In the genomic region with DNA sequence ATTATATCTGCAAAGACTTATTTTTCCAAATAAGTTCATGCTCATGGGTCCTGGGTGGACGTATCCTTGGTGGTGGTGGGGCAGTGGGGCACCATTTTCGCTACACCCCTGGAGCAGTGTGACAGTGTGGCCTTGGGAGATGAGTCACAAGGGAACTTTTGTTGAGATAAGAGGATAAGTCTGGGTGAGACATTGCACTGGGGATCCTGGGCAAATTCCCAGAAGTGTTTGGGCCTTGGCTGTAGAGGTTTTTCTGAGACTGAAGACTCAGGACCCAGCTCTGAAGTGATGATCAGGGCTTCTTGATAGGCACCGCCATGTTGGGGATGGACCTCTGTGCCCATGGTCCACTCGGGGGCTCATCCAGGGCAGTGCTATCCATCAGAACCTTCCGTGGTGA, we compare ENCODE assay signal across 3 cellular contexts.
TF ChIP-seq lines count a peak whose summit lies in the region.

No MANE protein-coding gene starts in this region.

TF ChIP-seq in A549, 52 proteins besides CTCF, POLR2A, EP300 and RAD21:
- TF ChIP-seq, protein P1, sequence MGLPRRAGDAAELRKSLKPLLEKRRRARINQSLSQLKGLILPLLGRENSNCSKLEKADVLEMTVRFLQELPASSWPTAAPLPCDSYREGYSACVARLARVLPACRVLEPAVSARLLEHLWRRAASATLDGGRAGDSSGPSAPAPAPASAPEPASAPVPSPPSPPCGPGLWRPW (IDR thresholded peaks at IDR 0.05), result no peak
- no peak for TF ChIP-seq FOSB (CRISPR knock-in tag; IDR thresholded peaks at IDR 0.05)
- TF ChIP-seq CHD4 (IDR thresholded peaks at IDR 0.05; ENCODE audit: borderline replicate concordance), result no peak
- TF ChIP-seq, protein P2, sequence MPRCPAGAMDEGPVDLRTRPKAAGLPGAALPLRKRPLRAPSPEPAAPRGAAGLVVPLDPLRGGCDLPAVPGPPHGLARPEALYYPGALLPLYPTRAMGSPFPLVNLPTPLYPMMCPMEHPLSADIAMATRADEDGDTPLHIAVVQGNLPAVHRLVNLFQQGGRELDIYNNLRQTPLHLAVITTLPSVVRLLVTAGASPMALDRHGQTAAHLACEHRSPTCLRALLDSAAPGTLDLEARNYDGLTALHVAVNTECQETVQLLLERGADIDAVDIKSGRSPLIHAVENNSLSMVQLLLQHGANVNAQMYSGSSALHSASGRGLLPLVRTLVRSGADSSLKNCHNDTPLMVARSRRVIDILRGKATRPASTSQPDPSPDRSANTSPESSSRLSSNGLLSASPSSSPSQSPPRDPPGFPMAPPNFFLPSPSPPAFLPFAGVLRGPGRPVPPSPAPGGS (IDR thresholded peaks at IDR 0.05), result no peak
- no peak for TF ChIP-seq HOXB5 (CRISPR knock-in tag; IDR thresholded peaks at IDR 0.05)
- TF ChIP-seq MAZ (IDR thresholded peaks at IDR 0.05; ENCODE audit: borderline replicate concordance, low read depth, low read length), result no peak
- TF ChIP-seq HOXA7 (CRISPR knock-in tag; IDR thresholded peaks at IDR 0.05), result no peak
- TF ChIP-seq BHLHE40 (IDR thresholded peaks at IDR 0.05; ENCODE audit: low read depth, low read length), result no peak
- no peak for TF ChIP-seq EHF (CRISPR knock-in tag; IDR thresholded peaks at IDR 0.05)
- TF ChIP-seq CBX8 (IDR thresholded peaks at IDR 0.05), result no peak
- no peak for TF ChIP-seq HEYL (CRISPR knock-in tag; IDR thresholded peaks at IDR 0.05)
- TF ChIP-seq MAFK (IDR thresholded peaks at IDR 0.05; ENCODE audit: partially characterized antibody), result no peak
- TF ChIP-seq NPAS2 (CRISPR knock-in tag; IDR thresholded peaks at IDR 0.05; ENCODE audit: borderline replicate concordance), result no peak
- TF ChIP-seq, protein P3, sequence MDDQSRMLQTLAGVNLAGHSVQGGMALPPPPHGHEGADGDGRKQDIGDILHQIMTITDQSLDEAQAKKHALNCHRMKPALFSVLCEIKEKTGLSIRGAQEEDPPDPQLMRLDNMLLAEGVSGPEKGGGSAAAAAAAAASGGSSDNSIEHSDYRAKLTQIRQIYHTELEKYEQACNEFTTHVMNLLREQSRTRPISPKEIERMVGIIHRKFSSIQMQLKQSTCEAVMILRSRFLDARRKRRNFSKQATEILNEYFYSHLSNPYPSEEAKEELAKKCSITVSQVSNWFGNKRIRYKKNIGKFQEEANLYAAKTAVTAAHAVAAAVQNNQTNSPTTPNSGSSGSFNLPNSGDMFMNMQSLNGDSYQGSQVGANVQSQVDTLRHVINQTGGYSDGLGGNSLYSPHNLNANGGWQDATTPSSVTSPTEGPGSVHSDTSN (IDR thresholded peaks at IDR 0.05), result no peak
- TF ChIP-seq TP53 (CRISPR knock-in tag; IDR thresholded peaks at IDR 0.05), result no peak
- no peak for TF ChIP-seq HDAC2 (IDR thresholded peaks at IDR 0.05)
- TF ChIP-seq, protein P4, sequence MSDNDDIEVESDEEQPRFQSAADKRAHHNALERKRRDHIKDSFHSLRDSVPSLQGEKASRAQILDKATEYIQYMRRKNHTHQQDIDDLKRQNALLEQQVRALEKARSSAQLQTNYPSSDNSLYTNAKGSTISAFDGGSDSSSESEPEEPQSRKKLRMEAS (IDR thresholded peaks at IDR 0.05), result no peak
- no peak for TF ChIP-seq GATA3 (IDR thresholded peaks at IDR 0.05; ENCODE audit: borderline replicate concordance)
- no peak for TF ChIP-seq EHMT2 (IDR thresholded peaks at IDR 0.05; ENCODE audit: low read depth)
- no peak for TF ChIP-seq ZFP36 (IDR thresholded peaks at IDR 0.05; ENCODE audit: borderline replicate concordance, partially characterized antibody)

TF ChIP-seq in HEK293, 187 proteins besides CTCF, POLR2A, EP300 and RAD21 (continued from another document):
- TF ChIP-seq ZNF623 (tag by site-specific recombination; IDR thresholded peaks at IDR 0.05), result no peak
- no peak for TF ChIP-seq ZNF776 (tag by site-specific recombination; IDR thresholded peaks at IDR 0.05; ENCODE audit: borderline replicate concordance)
- TF ChIP-seq ZBTB48 (tag by site-specific recombination; IDR thresholded peaks at IDR 0.05), result peak; percentile 40; the same call in 1 of the 2 replicates
- TF ChIP-seq, protein P5, sequence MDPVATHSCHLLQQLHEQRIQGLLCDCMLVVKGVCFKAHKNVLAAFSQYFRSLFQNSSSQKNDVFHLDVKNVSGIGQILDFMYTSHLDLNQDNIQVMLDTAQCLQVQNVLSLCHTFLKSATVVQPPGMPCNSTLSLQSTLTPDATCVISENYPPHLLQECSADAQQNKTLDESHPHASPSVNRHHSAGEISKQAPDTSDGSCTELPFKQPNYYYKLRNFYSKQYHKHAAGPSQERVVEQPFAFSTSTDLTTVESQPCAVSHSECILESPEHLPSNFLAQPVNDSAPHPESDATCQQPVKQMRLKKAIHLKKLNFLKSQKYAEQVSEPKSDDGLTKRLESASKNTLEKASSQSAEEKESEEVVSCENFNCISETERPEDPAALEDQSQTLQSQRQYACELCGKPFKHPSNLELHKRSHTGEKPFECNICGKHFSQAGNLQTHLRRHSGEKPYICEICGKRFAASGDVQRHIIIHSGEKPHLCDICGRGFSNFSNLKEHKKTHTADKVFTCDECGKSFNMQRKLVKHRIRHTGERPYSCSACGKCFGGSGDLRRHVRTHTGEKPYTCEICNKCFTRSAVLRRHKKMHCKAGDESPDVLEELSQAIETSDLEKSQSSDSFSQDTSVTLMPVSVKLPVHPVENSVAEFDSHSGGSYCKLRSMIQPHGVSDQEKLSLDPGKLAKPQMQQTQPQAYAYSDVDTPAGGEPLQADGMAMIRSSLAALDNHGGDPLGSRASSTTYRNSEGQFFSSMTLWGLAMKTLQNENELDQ (tag by site-specific recombination; IDR thresholded peaks at IDR 0.05; ENCODE audit: low read depth), result no peak
- TF ChIP-seq ZNF311 (tag by site-specific recombination; IDR thresholded peaks at IDR 0.05; ENCODE audit: borderline replicate concordance), result no peak
- no peak for TF ChIP-seq ZNF830 (tag by site-specific recombination; IDR thresholded peaks at IDR 0.05; ENCODE audit: low read depth)

TF ChIP-seq in K562, 482 proteins besides CTCF, POLR2A, EP300 and RAD21 (continued from another document and continues in another):
- TF ChIP-seq SMARCA4 (IDR thresholded peaks at IDR 0.05) (peak; percentile 92), MXI1 (IDR thresholded peaks at IDR 0.05; ENCODE audit: low read depth, low read length) (no peak), JUND (IDR thresholded peaks at IDR 0.05; ENCODE audit: borderline replicate concordance, low read depth, low read length) (peak; percentile 96), JUND (tag; IDR thresholded peaks at IDR 0.05; ENCODE audit: borderline replicate concordance, low read depth, low read length) (peak; percentile 96; the same call in 2 of the 3 replicates), ZNF766 (CRISPR knock-in tag; conservative IDR thresholded peaks at IDR 0.05) (0 out of 2 replicates have a peak, but pooled peaks have one; percentile 49), FOSL1 (tag; conservative IDR thresholded peaks at IDR 0.05) (peak; percentile 97), ATF7 (IDR thresholded peaks at IDR 0.05) (peak; percentile 35; the same call in 1 of the 2 replicates), HNRNPUL1 (IDR thresholded peaks at IDR 0.05; ENCODE audit: low read length) (no peak), CTBP1 (IDR thresholded peaks at IDR 0.05; ENCODE audit: borderline replicate concordance) (peak; percentile 69; the same call in 1 of the 2 replicates), CBFA2T3 (IDR thresholded peaks at IDR 0.05) (peak; percentile 55), CBFA2T2 (conservative IDR thresholded peaks at IDR 0.05) (peak; percentile 10; the same call in 1 of the 2 replicates), LCOR (CRISPR knock-in tag; IDR thresholded peaks at IDR 0.05) (0 out of 2 replicates have a peak, but pooled peaks have one; percentile 20), EHMT2 (IDR thresholded peaks at IDR 0.05) (peak; percentile 72), ARID1B (IDR thresholded peaks at IDR 0.05) (peak; percentile 88), JUN (IDR thresholded peaks at IDR 0.05; ENCODE audit: borderline replicate concordance, low read depth, low read length) (peak; percentile 93), JUN (CRISPR knock-in tag; IDR thresholded peaks at IDR 0.05; ENCODE audit: borderline replicate concordance) (no peak), RB1 (IDR thresholded peaks at IDR 0.05; ENCODE audit: low read depth) (no peak), TCF3 (CRISPR knock-in tag; IDR thresholded peaks at IDR 0.05) (peak; percentile 50; the same call in 1 of the 2 replicates), TBP (optimal IDR thresholded peaks at IDR 0.05; ENCODE audit: low read depth, low read length) (no peak), MTA2 (IDR thresholded peaks at IDR 0.05; ENCODE audit: low read depth) (peak; percentile 28; the same call in 1 of the 2 replicates), SMARCC2 (IDR thresholded peaks at IDR 0.05; ENCODE audit: low read depth) (peak; percentile 68; the same call in 1 of the 2 replicates), RCOR1 (IDR thresholded peaks at IDR 0.05; ENCODE audit: borderline replicate concordance in 1 of 2, low read depth in 2 of 2, low read length in 2 of 2) (peak in 1 of 2 experiments; percentile 54; a peak in 2 of 4 replicates), MYNN (IDR thresholded peaks at IDR 0.05) (peak; percentile 86), MYNN (CRISPR knock-in tag; IDR thresholded peaks at IDR 0.05) (no peak), MCM3 (IDR thresholded peaks at IDR 0.05) (no peak), DPF2 (IDR thresholded peaks at IDR 0.05) (peak; percentile 90), TEAD4 (IDR thresholded peaks at IDR 0.05; ENCODE audit: low read length) (peak; percentile 33; the same call in 1 of the 2 replicates), TEAD4 (CRISPR knock-in tag; IDR thresholded peaks at IDR 0.05; ENCODE audit: borderline replicate concordance) (no peak), CREM (IDR thresholded peaks at IDR 0.05; ENCODE audit: low read depth) (peak; percentile 39; the same call in 1 of the 2 replicates), SMARCE1 (IDR thresholded peaks at IDR 0.05) (peak; percentile 90), GATA2 (CRISPR knock-in tag; IDR thresholded peaks at IDR 0.05) (peak; percentile 35; the same call in 1 of the 2 replicates), SPI1 (IDR thresholded peaks at IDR 0.05; ENCODE audit: borderline replicate concordance, low read depth, low read length) (no peak), POLR2AphosphoS2 (IDR thresholded peaks at IDR 0.05; ENCODE audit: low read length) (no peak)
- TF ChIP-seq, protein P6, sequence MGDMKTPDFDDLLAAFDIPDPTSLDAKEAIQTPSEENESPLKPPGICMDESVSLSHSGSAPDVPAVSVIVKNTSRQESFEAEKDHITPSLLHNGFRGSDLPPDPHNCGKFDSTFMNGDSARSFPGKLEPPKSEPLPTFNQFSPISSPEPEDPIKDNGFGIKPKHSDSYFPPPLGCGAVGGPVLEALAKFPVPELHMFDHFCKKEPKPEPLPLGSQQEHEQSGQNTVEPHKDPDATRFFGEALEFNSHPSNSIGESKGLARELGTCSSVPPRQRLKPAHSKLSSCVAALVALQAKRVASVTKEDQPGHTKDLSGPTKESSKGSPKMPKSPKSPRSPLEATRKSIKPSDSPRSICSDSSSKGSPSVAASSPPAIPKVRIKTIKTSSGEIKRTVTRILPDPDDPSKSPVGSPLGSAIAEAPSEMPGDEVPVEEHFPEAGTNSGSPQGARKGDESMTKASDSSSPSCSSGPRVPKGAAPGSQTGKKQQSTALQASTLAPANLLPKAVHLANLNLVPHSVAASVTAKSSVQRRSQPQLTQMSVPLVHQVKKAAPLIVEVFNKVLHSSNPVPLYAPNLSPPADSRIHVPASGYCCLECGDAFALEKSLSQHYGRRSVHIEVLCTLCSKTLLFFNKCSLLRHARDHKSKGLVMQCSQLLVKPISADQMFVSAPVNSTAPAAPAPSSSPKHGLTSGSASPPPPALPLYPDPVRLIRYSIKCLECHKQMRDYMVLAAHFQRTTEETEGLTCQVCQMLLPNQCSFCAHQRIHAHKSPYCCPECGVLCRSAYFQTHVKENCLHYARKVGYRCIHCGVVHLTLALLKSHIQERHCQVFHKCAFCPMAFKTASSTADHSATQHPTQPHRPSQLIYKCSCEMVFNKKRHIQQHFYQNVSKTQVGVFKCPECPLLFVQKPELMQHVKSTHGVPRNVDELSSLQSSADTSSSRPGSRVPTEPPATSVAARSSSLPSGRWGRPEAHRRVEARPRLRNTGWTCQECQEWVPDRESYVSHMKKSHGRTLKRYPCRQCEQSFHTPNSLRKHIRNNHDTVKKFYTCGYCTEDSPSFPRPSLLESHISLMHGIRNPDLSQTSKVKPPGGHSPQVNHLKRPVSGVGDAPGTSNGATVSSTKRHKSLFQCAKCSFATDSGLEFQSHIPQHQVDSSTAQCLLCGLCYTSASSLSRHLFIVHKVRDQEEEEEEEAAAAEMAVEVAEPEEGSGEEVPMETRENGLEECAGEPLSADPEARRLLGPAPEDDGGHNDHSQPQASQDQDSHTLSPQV (IDR thresholded peaks at IDR 0.05), result 0 out of 2 replicates have a peak, but pooled peaks have one; percentile 65
- TF ChIP-seq, protein P7, sequence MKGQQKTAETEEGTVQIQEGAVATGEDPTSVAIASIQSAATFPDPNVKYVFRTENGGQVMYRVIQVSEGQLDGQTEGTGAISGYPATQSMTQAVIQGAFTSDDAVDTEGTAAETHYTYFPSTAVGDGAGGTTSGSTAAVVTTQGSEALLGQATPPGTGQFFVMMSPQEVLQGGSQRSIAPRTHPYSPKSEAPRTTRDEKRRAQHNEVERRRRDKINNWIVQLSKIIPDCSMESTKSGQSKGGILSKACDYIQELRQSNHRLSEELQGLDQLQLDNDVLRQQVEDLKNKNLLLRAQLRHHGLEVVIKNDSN (CRISPR knock-in tag; IDR thresholded peaks at IDR 0.05), result no peak
- TF ChIP-seq, protein P8, sequence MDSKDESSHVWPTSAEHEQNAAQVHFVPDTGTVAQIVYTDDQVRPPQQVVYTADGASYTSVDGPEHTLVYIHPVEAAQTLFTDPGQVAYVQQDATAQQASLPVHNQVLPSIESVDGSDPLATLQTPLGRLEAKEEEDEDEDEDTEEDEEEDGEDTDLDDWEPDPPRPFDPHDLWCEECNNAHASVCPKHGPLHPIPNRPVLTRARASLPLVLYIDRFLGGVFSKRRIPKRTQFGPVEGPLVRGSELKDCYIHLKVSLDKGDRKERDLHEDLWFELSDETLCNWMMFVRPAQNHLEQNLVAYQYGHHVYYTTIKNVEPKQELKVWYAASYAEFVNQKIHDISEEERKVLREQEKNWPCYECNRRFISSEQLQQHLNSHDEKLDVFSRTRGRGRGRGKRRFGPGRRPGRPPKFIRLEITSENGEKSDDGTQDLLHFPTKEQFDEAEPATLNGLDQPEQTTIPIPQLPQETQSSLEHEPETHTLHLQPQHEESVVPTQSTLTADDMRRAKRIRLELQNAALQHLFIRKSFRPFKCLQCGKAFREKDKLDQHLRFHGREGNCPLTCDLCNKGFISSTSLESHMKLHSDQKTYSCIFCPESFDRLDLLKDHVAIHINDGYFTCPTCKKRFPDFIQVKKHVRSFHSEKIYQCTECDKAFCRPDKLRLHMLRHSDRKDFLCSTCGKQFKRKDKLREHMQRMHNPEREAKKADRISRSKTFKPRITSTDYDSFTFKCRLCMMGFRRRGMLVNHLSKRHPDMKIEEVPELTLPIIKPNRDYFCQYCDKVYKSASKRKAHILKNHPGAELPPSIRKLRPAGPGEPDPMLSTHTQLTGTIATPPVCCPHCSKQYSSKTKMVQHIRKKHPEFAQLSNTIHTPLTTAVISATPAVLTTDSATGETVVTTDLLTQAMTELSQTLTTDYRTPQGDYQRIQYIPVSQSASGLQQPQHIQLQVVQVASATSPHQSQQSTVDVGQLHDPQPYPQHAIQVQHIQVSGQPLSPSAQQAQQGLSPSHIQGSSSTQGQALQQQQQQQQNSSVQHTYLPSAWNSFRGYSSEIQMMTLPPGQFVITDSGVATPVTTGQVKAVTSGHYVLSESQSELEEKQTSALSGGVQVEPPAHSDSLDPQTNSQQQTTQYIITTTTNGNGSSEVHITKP (IDR thresholded peaks at IDR 0.05; ENCODE audit: partially characterized antibody), result peak; percentile 14
